28 cellular contexts compared by ENCODE assay signal in the genomic region with DNA sequence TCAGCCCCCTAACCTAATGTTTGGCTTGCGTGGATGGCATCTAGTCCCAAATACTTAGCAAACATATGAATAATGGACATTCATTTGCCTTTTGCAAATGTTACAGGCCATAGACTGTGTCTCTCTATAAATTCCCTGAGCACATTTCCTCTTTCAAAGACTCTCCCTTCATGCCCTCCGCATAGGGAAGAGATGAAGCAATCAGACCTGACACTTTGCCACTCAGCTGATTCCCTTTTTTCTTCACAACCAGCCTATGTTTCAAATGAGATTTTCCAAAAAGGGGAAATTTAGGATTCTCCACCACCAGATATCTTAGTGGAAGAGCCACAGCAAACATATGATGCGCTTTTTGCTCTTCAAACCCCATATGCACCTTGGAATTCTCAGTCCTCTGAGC.
"Had no signal": no experiment of that assay in that cellular context is flagged by ENCODE, and none has a peak within 500 bp of the region (broad histone marks: within the 10 kb centered on the region; RNA-seq: fewer than 3 reads in every experiment).

No MANE protein-coding gene starts in this region.

- H3K4me1 ChIP-seq: left lung, lower lobe of right lung, parathyroid adenoma, right atrium auricular region, right lobe of liver, tibial nerve, uterus had no signal

- H3K4me1 Mint-ChIP-seq: immature natural killer cell; naive B cell; natural killer cell; stimulated activated memory B cell treated with anti-CD40 and anti-IgM and Interleukin-4, amounts not matched to agents 10 μg/mL and 1 μg/mL and 100 μg/mL, for 72 hours; stimulated activated naive CD8-positive, alpha-beta T cell treated with anti-CD3 and anti-CD28 coated beads, Interleukin-15, amount 100 ng/mL, for 72 hours had no signal

- H3K9ac ChIP-seq: parathyroid adenoma had no signal

- H3K4me3 ChIP-seq: left lung, lower lobe of right lung, right atrium auricular region, right lobe of liver, smooth muscle cell, tibial nerve, uterus had no signal

- H3K79me2 ChIP-seq: parathyroid adenoma had no signal

- H3K36me3 ChIP-seq: left lung, lower lobe of right lung, right atrium auricular region, right lobe of liver, tibial nerve, uterus had no signal

- FAIRE-seq: islet of Langerhans, kidney had no signal

- H2AFZ ChIP-seq: parathyroid adenoma had no signal

- H3K4me3 Mint-ChIP-seq: immature natural killer cell; mesothelial cell of epicardium; naive B cell; natural killer cell; nephron progenitor cell; stimulated activated memory B cell treated with anti-CD40 and anti-IgM and Interleukin-4, amounts not matched to agents 10 μg/mL and 1 μg/mL and 100 μg/mL, for 72 hours; stimulated activated naive CD8-positive, alpha-beta T cell treated with anti-CD3 and anti-CD28 coated beads, Interleukin-15, amount 100 ng/mL, for 72 hours; type B pancreatic cell had no signal

- H3K27ac ChIP-seq: left lung, lower lobe of right lung, parathyroid adenoma, right atrium auricular region, right lobe of liver, tibial nerve, uterus had no signal

- DNase-seq: hypothalamus; immature natural killer cell; kidney; left colon; left lung; lower lobe of right lung; mammary epithelial cell; mesenchymal stem cell; naive B cell; natural killer cell; nephron progenitor cell; right lobe of liver; stimulated activated CD4-positive, alpha-beta T cell treated with anti-CD3 and anti-CD28 coated beads, Interleukin-1b, Interleukin-23, amount 100 ng/mL, for 48 hours; stimulated activated CD4-positive, alpha-beta T cell treated with anti-CD3 and anti-CD28 coated beads, Interleukin-2, amount 100 ng/mL, for 48 hours; stimulated activated CD4-positive, alpha-beta T cell treated with anti-CD3 and anti-CD28 coated beads, Interleukin-4, amount 100 ng/mL, for 4 hours; stimulated activated CD8-positive, alpha-beta memory T cell treated with anti-CD3 and anti-CD28 coated beads, Interleukin-4, amount 100 ng/mL, for 48 hours; stimulated activated naive CD4-positive, alpha-beta T cell treated with Interleukin-2 at 50 U/mL for 16 hours; stimulated activated naive CD8-positive, alpha-beta T cell treated with anti-CD3 and anti-CD28 coated beads, Interleukin-15, amount 100 ng/mL, for 72 hours; substantia nigra; uterus had no signal

- H3K27ac Mint-ChIP-seq: immature natural killer cell; mesothelial cell of epicardium; naive B cell; natural killer cell; nephron progenitor cell; stimulated activated memory B cell treated with anti-CD40 and anti-IgM and Interleukin-4, amounts not matched to agents 10 μg/mL and 1 μg/mL and 100 μg/mL, for 72 hours; stimulated activated naive CD8-positive, alpha-beta T cell treated with anti-CD3 and anti-CD28 coated beads, Interleukin-15, amount 100 ng/mL, for 72 hours; type B pancreatic cell had no signal

- H3K4me2 ChIP-seq: smooth muscle cell had no signal

- H3K9me3 Mint-ChIP-seq: immature natural killer cell; stimulated activated naive CD8-positive, alpha-beta T cell treated with anti-CD3 and anti-CD28 coated beads, Interleukin-15, amount 100 ng/mL, for 72 hours; type B pancreatic cell had no signal

- H3K36me3 Mint-ChIP-seq: immature natural killer cell; mesothelial cell of epicardium; naive B cell; natural killer cell; stimulated activated memory B cell treated with anti-CD40 and anti-IgM and Interleukin-4, amounts not matched to agents 10 μg/mL and 1 μg/mL and 100 μg/mL, for 72 hours; type B pancreatic cell had no signal

- H3K27me3 ChIP-seq: left lung, right atrium auricular region, right lobe of liver, tibial nerve, uterus had no signal

- ATAC-seq: left colon; left lung; lower lobe of right lung; natural killer cell; stimulated activated memory B cell treated with anti-CD40 and anti-IgM and Interleukin-4, amounts not matched to agents 10 μg/mL and 1 μg/mL and 100 μg/mL, for 72 hours; stimulated activated naive CD8-positive, alpha-beta T cell treated with anti-CD3 and anti-CD28 coated beads, Interleukin-15, amount 100 ng/mL, for 72 hours had no signal

- H3K9me3 ChIP-seq: right atrium auricular region, right lobe of liver, tibial nerve, uterus had no signal

- H3K27me3 Mint-ChIP-seq: stimulated activated memory B cell treated with anti-CD40 and anti-IgM and Interleukin-4, amounts not matched to agents 10 μg/mL and 1 μg/mL and 100 μg/mL, for 72 hours; type B pancreatic cell had no signal
